Comparison of ENCODE assay signal across 28 cellular contexts in the genomic region with DNA sequence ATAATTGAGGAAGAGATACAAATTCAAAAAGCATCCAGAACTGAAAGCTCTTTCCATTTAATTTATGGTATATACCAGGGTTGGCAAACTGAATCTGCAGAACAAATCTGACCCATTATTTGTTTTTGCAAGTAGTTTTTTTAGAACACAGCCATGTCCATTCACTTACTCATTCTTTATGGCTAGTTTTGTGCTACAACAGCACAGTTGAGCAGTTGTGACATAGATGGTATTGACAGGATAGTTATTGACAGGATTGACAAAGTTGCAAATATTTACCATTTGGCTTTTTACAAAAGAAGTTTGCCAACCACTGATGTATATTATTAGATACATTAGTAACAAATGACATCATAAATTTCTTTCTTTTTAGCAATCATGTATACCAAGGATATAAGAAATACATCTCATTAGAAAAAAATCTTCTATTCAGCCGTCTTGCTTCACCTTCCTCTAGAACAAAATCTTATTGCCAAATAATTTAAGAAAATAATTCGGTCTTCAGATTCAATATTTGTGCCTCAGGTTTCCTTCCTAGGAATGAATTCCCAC. TPM values are rescaled to one million over a fixed set of nuclear protein-coding genes. Genes with fewer than 3 reads are reported as not detected.
DNase-seq lines count a peak whose midpoint lies in the region; ATAC-seq and TF ChIP-seq lines count a peak whose summit lies in the region.
"Had no signal": no experiment of that assay in that cellular context is flagged by ENCODE, and none has a peak within 500 bp of the region (broad histone marks: within the 10 kb centered on the region; RNA-seq: fewer than 3 reads in every experiment).

No MANE protein-coding gene starts in this region.

- peaks cover 99% of the 10 kb centered on the region for H3K4me1 ChIP-seq in DND-41 (ENCODE audit: insufficient read depth, low read length)
- H3K4me1 ChIP-seq in osteoblast (ENCODE audit: insufficient read depth, low read length): peaks cover 27% of the 10 kb centered on the region
- H3K4me1 ChIP-seq: adrenal gland, BE2C, testis had no signal

- H4K20me1 ChIP-seq in DND-41 (ENCODE audit: insufficient read depth, low read length) (no peaks in the 10 kb centered on the region), osteoblast (ENCODE audit: insufficient read depth, low read length) (peaks cover 43% of the 10 kb centered on the region)

- H3K27ac ChIP-seq in DND-41 (ENCODE audit: low read length) (peak overlapping the region; percentile 39; the same call in 1 of the 2 replicates), coronary artery (peak overlapping the region in 1 of 2 donors; percentile 19), osteoblast (ENCODE audit: low read depth, low read length) (peak overlapping the region; percentile 35)
- H3K27ac ChIP-seq: adrenal gland, testis had no signal

- H3K9me3 Mint-ChIP-seq in activated T-helper 2 cell treated with anti-CD3 and anti-CD28 coated beads, Interferon-gamma antibody, Interleukin-2, Interleukin-4, amounts not matched to agents 10 μg/mL and 5 μg/mL and 100 μg/mL, durations not matched to agents 14 hours and 24 hours and 36 hours: no peaks in the 10 kb centered on the region
- H3K9me3 Mint-ChIP-seq: activated CD4-positive, alpha-beta memory T cell treated with anti-CD3 and anti-CD28 coated beads, Interleukin-2, amount 10 ng/mL, durations not matched to agents 7 days and 5 days; H9 had no signal

- no peak for TF ChIP-seq CTCF in DND-41 (IDR thresholded peaks at IDR 0.05; ENCODE audit: borderline replicate concordance, extremely low read depth, low read length, poor library complexity, severe bottlenecking)
- no peak for TF ChIP-seq CTCF in coronary artery (IDR thresholded peaks at IDR 0.05)
- no peak for TF ChIP-seq CTCF in osteoblast (IDR thresholded peaks at IDR 0.05; ENCODE audit: extremely low read depth, low read depth, low read length)

- peak overlapping the region; percentile 35; the same call in 1 of the 2 replicates for H3K4me2 ChIP-seq in DND-41 (ENCODE audit: insufficient read depth, low read length)
- H3K4me2 ChIP-seq in osteoblast (ENCODE audit: insufficient read depth, low read length): no peak overlapping the region

- intact Hi-C loops in activated T-helper 2 cell treated with anti-CD3 and anti-CD28 coated beads, Interferon-gamma antibody, Interleukin-2, Interleukin-4, amounts not matched to agents 10 μg/mL and 5 μg/mL and 100 μg/mL, durations not matched to agents 14 hours and 24 hours and 36 hours (cut with micrococcal nuclease): loop anchor here (2.0 kb wide), 1 partner anchor 17 kb away; no protein-coding TSS in a partner anchor

- H3K79me2 ChIP-seq in DND-41 (ENCODE audit: insufficient read depth, low read length) (peaks cover 12% of the 10 kb centered on the region), osteoblast (ENCODE audit: insufficient read depth, low read length) (peaks cover 7% of the 10 kb centered on the region)

- H3K27me3 Mint-ChIP-seq in activated T-helper 2 cell treated with anti-CD3 and anti-CD28 coated beads, Interferon-gamma antibody, Interleukin-2, Interleukin-4, amounts not matched to agents 10 μg/mL and 5 μg/mL and 100 μg/mL, durations not matched to agents 14 hours and 24 hours and 36 hours (ENCODE audit: low read depth): peaks cover 11% of the 10 kb centered on the region
- H3K27me3 Mint-ChIP-seq: brain had no signal

- H3K4me3 ChIP-seq in DND-41 (ENCODE audit: low read depth in 1 of 2, low read length in 2 of 2) (no peak overlapping the region), MG63 (peak overlapping the region; percentile 67), coronary artery (peak overlapping the region; percentile 15), osteoblast (ENCODE audit: insufficient read depth, low read length) (no peak overlapping the region)
- H3K4me3 ChIP-seq: adrenal gland, GM12878, left ventricle myocardium inferior, psoas muscle, testis had no signal

- no peak overlapping the region for H3K4me3 Mint-ChIP-seq in activated T-helper 2 cell treated with anti-CD3 and anti-CD28 coated beads, Interferon-gamma antibody, Interleukin-2, Interleukin-4, amounts not matched to agents 10 μg/mL and 5 μg/mL and 100 μg/mL, durations not matched to agents 14 hours and 24 hours and 36 hours (ENCODE audit: low read depth)
- H3K4me3 Mint-ChIP-seq: activated CD4-positive, alpha-beta memory T cell treated with anti-CD3 and anti-CD28 coated beads, Interleukin-2, amount 10 ng/mL, durations not matched to agents 7 days and 5 days; activated naive CD4-positive, alpha-beta T cell treated with anti-CD3 and anti-CD28 coated beads, Interleukin-2, amount 10 ng/mL, durations not matched to agents 7 days and 5 days; brain; CD8-positive, alpha-beta memory T cell; H9 had no signal

- H3K27me3 ChIP-seq in DND-41 (ENCODE audit: insufficient read depth, low read length, poor library complexity) (no peaks in the 10 kb centered on the region), MG63 (no peaks in the 10 kb centered on the region), osteoblast (ENCODE audit: insufficient read depth, low read length) (no peaks in the 10 kb centered on the region)
- H3K27me3 ChIP-seq: adrenal gland, BE2C, testis had no signal

- no peak overlapping the region for H3K27ac Mint-ChIP-seq in activated T-helper 2 cell treated with anti-CD3 and anti-CD28 coated beads, Interferon-gamma antibody, Interleukin-2, Interleukin-4, amounts not matched to agents 10 μg/mL and 5 μg/mL and 100 μg/mL, durations not matched to agents 14 hours and 24 hours and 36 hours
- H3K27ac Mint-ChIP-seq: activated naive CD4-positive, alpha-beta T cell treated with anti-CD3 and anti-CD28 coated beads, Interleukin-2, amount 10 ng/mL, durations not matched to agents 7 days and 5 days; brain; CD8-positive, alpha-beta memory T cell had no signal

- H3K36me3 Mint-ChIP-seq in activated T-helper 2 cell treated with anti-CD3 and anti-CD28 coated beads, Interferon-gamma antibody, Interleukin-2, Interleukin-4, amounts not matched to agents 10 μg/mL and 5 μg/mL and 100 μg/mL, durations not matched to agents 14 hours and 24 hours and 36 hours (ENCODE audit: low read depth): peaks cover 28% of the 10 kb centered on the region
- H3K36me3 Mint-ChIP-seq: CD8-positive, alpha-beta memory T cell had no signal

- peaks cover 54% of the 10 kb centered on the region for H3K4me1 Mint-ChIP-seq in activated T-helper 2 cell treated with anti-CD3 and anti-CD28 coated beads, Interferon-gamma antibody, Interleukin-2, Interleukin-4, amounts not matched to agents 10 μg/mL and 5 μg/mL and 100 μg/mL, durations not matched to agents 14 hours and 24 hours and 36 hours (ENCODE audit: low read depth)

- no peak for ATAC-seq in DND-41 (ENCODE audit: insufficient read depth, low read depth)
- ATAC-seq: GM12878; stimulated activated naive CD8-positive, alpha-beta T cell treated with anti-CD3 and anti-CD28 coated beads, Interleukin-15, Interleukin-2, amounts not matched to agents 100 U/mL and 50 U/mL, for 24 hours had no signal

- DNase-seq in DND-41 (no peak), MG63 (no peak), coronary artery (ENCODE audit: low spot score) (no peak), osteoblast (ENCODE audit: insufficient read length, low spot score, missing footprints) (no peak), NCI-H1694 (lab: John Stamatoyannopoulos, UW) (no peak), DMS 273 (lab: John Stamatoyannopoulos, UW; ENCODE audit: unreplicated experiment) (no peak)
- DNase-seq in activated T-helper 2 cell treated with anti-CD3 and anti-CD28 coated beads, Interferon-gamma antibody, Interleukin-2, Interleukin-4, amounts not matched to agents 10 μg/mL and 5 μg/mL and 100 μg/mL, durations not matched to agents 14 hours and 24 hours and 36 hours (ENCODE audit: low spot score): no peak
- DNase-seq: activated CD4-positive, alpha-beta memory T cell treated with anti-CD3 and anti-CD28 coated beads, Interleukin-2, amount 10 ng/mL, durations not matched to agents 7 days and 5 days; activated CD4-positive, alpha-beta T cell treated with anti-CD3 and anti-CD28 coated beads for 1 hour; activated naive CD4-positive, alpha-beta T cell treated with anti-CD3 and anti-CD28 coated beads, Interleukin-2, amount 10 ng/mL, durations not matched to agents 7 days and 5 days; BE2C; CD8-positive, alpha-beta memory T cell; DMS 273 treated with DMSO at 0.1 percent for 48 hours; effector CD4-positive, alpha-beta T cell; H9; left ventricle myocardium inferior; NCI-H1436; NCI-H2081 treated with DMSO at 0.1 percent for 48 hours; NCI-H2227 treated with DMSO at 0.1 percent for 48 hours; NCI-H526; NK-92 treated with Interleukin-12 subunit alpha and Interleukin-12 subunit beta, amount 100 ng/mL, for 24 hours; nucleus accumbens; psoas muscle; stimulated activated naive CD8-positive, alpha-beta T cell treated with anti-CD3 and anti-CD28 coated beads, Interleukin-15, Interleukin-2, amounts not matched to agents 100 U/mL and 50 U/mL, for 24 hours; testis had no signal

- no peaks in the 10 kb centered on the region for H3K36me3 ChIP-seq in DND-41 (ENCODE audit: insufficient read depth, low read length)
- peaks cover 64% of the 10 kb centered on the region for H3K36me3 ChIP-seq in MG63
- peaks cover 45% of the 10 kb centered on the region for H3K36me3 ChIP-seq in osteoblast (ENCODE audit: insufficient read depth, low read length)

- no peak overlapping the region for H3K9ac ChIP-seq in DND-41 (ENCODE audit: low read depth, low read length)

- no peak overlapping the region for H2AFZ ChIP-seq in DND-41 (ENCODE audit: low read depth, low read length)
- H2AFZ ChIP-seq in osteoblast (ENCODE audit: low read length): no peak overlapping the region

- H3K9me3 ChIP-seq in DND-41 (ENCODE audit: insufficient read depth, low read length, severe bottlenecking): no peaks in the 10 kb centered on the region
- no peaks in the 10 kb centered on the region for H3K9me3 ChIP-seq in MG63
- no peaks in the 10 kb centered on the region for H3K9me3 ChIP-seq in osteoblast (ENCODE audit: low read depth, low read length)
- H3K9me3 ChIP-seq: adrenal gland, BE2C, left ventricle myocardium inferior, psoas muscle, testis had no signal

RNA-seq across cellular contexts. Expression of a gene that starts 9.4 kb away (rescaled TPM):
- 170 and 172 TPM in 2 replicates for total RNA-seq in MG63 (2014; rRNA removed; shearing (Covaris generic); ENCODE audit: low replicate concordance)
- 182 and 243 TPM in 2 replicates for total RNA-seq in osteoblast
- total RNA-seq in activated T-helper 2 cell treated with anti-CD3 and anti-CD28 coated beads, Interferon-gamma antibody, Interleukin-2, Interleukin-4, amounts not matched to agents 10 μg/mL and 5 μg/mL and 100 μg/mL, durations not matched to agents 14 hours and 24 hours and 36 hours: 2.4 and 2.9 TPM in 2 replicates
- total RNA-seq: CD8-positive, alpha-beta memory T cell had no signal

Comparison
In these comparisons a context has a peak if more than half of its experiments do, and no peak if none do; other contexts are left out.
1. H3K4me3 ChIP-seq: peak in MG63 (single experiment) and coronary artery (single experiment); none in DND-41 (0 of 2) and osteoblast (single experiment).
2. RNA of a gene that starts 9.4 kb away (total RNA-seq): 182 to 243 TPM in osteoblast and 170 to 172 TPM in MG63; 2.4 to 2.9 TPM in activated T-helper 2 cell treated with anti-CD3 and anti-CD28 coated beads, Interferon-gamma antibody, Interleukin-2, Interleukin-4, amounts not matched to agents 10 μg/mL and 5 μg/mL and 100 μg/mL, durations not matched to agents 14 hours and 24 hours and 36 hours; every median in the first group is over 10 times any median in the second.